In the genomic region with DNA sequence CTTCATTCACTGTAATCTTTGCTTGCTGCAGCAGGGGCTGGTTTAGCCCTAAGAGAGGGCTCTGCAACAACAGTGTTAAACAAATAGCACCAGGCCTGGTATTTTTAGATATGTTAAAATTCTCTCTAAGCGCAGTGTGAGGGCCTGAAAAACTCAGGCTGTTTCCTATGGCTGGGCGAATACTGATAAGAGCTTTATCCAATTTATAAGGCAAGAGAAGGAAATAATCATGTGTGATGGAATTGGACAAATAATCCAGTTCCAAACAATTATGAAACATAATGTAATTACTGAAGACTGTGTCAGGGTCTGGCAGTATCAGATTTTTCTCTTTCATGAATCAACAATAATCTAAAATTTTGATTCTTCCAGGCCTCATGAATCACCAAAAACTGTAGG, we compare ENCODE assay signal across 22 cellular contexts.
DNase-seq lines count a peak whose midpoint lies in the region; ATAC-seq, FAIRE-seq and TF ChIP-seq lines count a peak whose summit lies in the region.
"Had no signal": no experiment of that assay in that cellular context is flagged by ENCODE, and none has a peak within 500 bp of the region (broad histone marks: within the 10 kb centered on the region; RNA-seq: fewer than 3 reads in every experiment).

No MANE protein-coding gene starts in this region.

- no peak for FAIRE-seq in H1 (lab: Jason Lieb, UNC)
- FAIRE-seq: G401.6, GM12892, H54 had no signal

- H3K27ac ChIP-seq in CD4-positive, alpha-beta memory T cell (ENCODE audit: low read depth, low read length) = no peak overlapping the region
- H3K27ac ChIP-seq in Panc1 (ENCODE audit: low read length) (no peak overlapping the region), H1 (ENCODE audit: low read depth, low read length) (no peak overlapping the region), thyroid gland (peak overlapping the region in 2 of 3 donors; percentile 8 to 57)
- H3K27ac ChIP-seq: KMS-11 had no signal

- peaks cover 0 to 8% of the 10 kb centered on the region in 2 donors for H3K36me3 Mint-ChIP-seq in CD4-positive, alpha-beta memory T cell
- H3K36me3 Mint-ChIP-seq: CD8-positive, alpha-beta memory T cell had no signal

- 0 out of 4 replicates have a peak overlapping the region, but pooled peaks of 1 of the 2 experiments have one; percentile 3 for H3K4me2 ChIP-seq in H1 (ENCODE audit: insufficient read depth in 1 of 2, low read depth in 2 of 2, low read length in 2 of 2)
- H3K4me2 ChIP-seq: KMS-11 had no signal

- H3K56ac ChIP-seq in H1 (replicated peaks; ENCODE audit: insufficient read length, low read depth, low read length) = no peak overlapping the region

- no peak overlapping the region for H4K91ac ChIP-seq in H1 (replicated peaks; ENCODE audit: insufficient read length, low read length)

- DNase-seq in CD4-positive, alpha-beta memory T cell = no peak
- no peak for DNase-seq in Panc1 (ENCODE audit: low read depth, low spot score)
- DNase-seq in H1 (ENCODE audit: low read depth in 1 of 2, low spot score in 2 of 2) = no peak
- no peak for DNase-seq in thyroid gland
- no peak for DNase-seq in NCI-H82 (lab: John Stamatoyannopoulos, UW)
- no peak for DNase-seq in H4 (ENCODE audit: low spot score)
- DNase-seq: CD8-positive, alpha-beta memory T cell; NCI-H1105; NCI-H146; NCI-H2029; NCI-H226; NCI-H510A treated with DMSO at 0.1 percent for 48 hours; NCI-H748 treated with DMSO at 0.1 percent for 48 hours; NK-92 treated with Interleukin-12 subunit alpha and Interleukin-12 subunit beta, amount 100 ng/mL, for 24 hours; RPMI8226; SHP77 had no signal

- no peaks in the 10 kb centered on the region for H3K79me2 ChIP-seq in H1 (ENCODE audit: control insufficient read depth in 1 of 2, insufficient read depth in 2 of 2, low read length in 2 of 2)

- H3K9me3 Mint-ChIP-seq in CD4-positive, alpha-beta memory T cell = no peaks in the 10 kb centered on the region

- peak overlapping the region; percentile 98 for H2AFZ ChIP-seq in H1 (ENCODE audit: low read length)

- no peaks in the 10 kb centered on the region for H3K27me3 ChIP-seq in CD4-positive, alpha-beta memory T cell (ENCODE audit: insufficient read depth, low read length)
- H3K27me3 ChIP-seq in Panc1 (ENCODE audit: control insufficient read depth, insufficient read depth, low read length) = no peaks in the 10 kb centered on the region
- no peaks in the 10 kb centered on the region for H3K27me3 ChIP-seq in H1 (replicated peaks in 1 of 4; ENCODE audit: control insufficient read depth in 3 of 4, extremely low read depth in 1 of 4, insufficient read depth in 3 of 4, low read length in 3 of 4)
- no peaks in the 10 kb centered on the region for H3K27me3 ChIP-seq in thyroid gland

- no peak overlapping the region for H3K4me3 ChIP-seq in CD4-positive, alpha-beta memory T cell (ENCODE audit: low read length in 2 of 2)
- no peak overlapping the region for H3K4me3 ChIP-seq in Panc1 (ENCODE audit: low read depth in 2 of 2, low read length in 2 of 2)
- no peak overlapping the region for H3K4me3 ChIP-seq in H1 (ENCODE audit: extremely low read depth in 1 of 4, insufficient read depth in 2 of 4, low read depth in 3 of 4, low read length in 4 of 4)
- no peak overlapping the region for H3K4me3 ChIP-seq in thyroid gland (replicated peaks in 1 of 3)

- intact Hi-C loops in CD4-positive, alpha-beta memory T cell (cut with micrococcal nuclease) = loop anchor here (1.0 kb wide), 1 partner anchor 12 kb away; no protein-coding TSS in a partner anchor
- intact Hi-C loops in Panc1 (cut with micrococcal nuclease; ENCODE audit: unreplicated experiment) = no loop called here
- intact Hi-C loops in thyroid gland (cut with DNase I) = no loop called here

- no peak for TF ChIP-seq RAD21 in H1 (IDR thresholded peaks at IDR 0.05 in 1 of 2, conservative IDR thresholded peaks at IDR 0.05 in 1 of 2; ENCODE audit: low read depth in 2 of 2, low read length in 2 of 2)

- CTCF ChIA-PET in CD4-positive, alpha-beta memory T cell (lab: Charles Lee; ENCODE audit: partially characterized antibody) = no interaction called here
- CTCF ChIA-PET in Panc1 (lab: Charles Lee) = no interaction called here
- CTCF ChIA-PET in H1 (lab: Charles Lee; ENCODE audit: partially characterized antibody) = no interaction called here

- no peak overlapping the region for H2AK5ac ChIP-seq in H1 (ENCODE audit: low read depth, low read length)

- no peak overlapping the region for H2BK15ac ChIP-seq in H1 (ENCODE audit: low read length)

- 68% methylated on average over 2 of the region's 2 CpGs; no CpG with 5 or more reads in 1 of the 2 experiments for WGBS in H1 (ENCODE audit: extremely low coverage in 1 of 2, insufficient coverage in 1 of 2, insufficient read length in 1 of 2, insufficient replicate concordance in 2 of 2, low coverage in 1 of 2, low lambda C conversion rate in 2 of 2, missing lambda C conversion rate in 1 of 2), 2 experiments
- WGBS in thyroid gland, 2 donors = 70 to 75% methylated on average over 2 of the region's 2 CpGs

- ATAC-seq in Panc1 (0 out of 2 replicates have a peak, but pooled peaks have one; percentile 12), GM21423 (IDR thresholded peaks at IDR 0.05; ENCODE audit: unreplicated experiment) (no peak)
- ATAC-seq: PC-3 had no signal

- H2BK5ac ChIP-seq in H1 (ENCODE audit: low read depth, low read length) = 0 out of 2 replicates have a peak overlapping the region, but pooled peaks have one; percentile 3

- peak overlapping the region in 5 of 8 donors; percentile 33 to 76 (median 67) for H3K4me3 Mint-ChIP-seq in CD4-positive, alpha-beta memory T cell

- TF ChIP-seq CTCF in Panc1 (IDR thresholded peaks at IDR 0.05) (no peak), H1 (IDR thresholded peaks at IDR 0.05; ENCODE audit: control extremely low read depth in 1 of 3, insufficient read depth in 1 of 3, low read depth in 1 of 3, low read length in 3 of 3) (no peak), thyroid gland (IDR thresholded peaks at IDR 0.05) (no peak)

- POLR2A ChIA-PET in CD4-positive, alpha-beta memory T cell (lab: Charles Lee; ENCODE audit: partially characterized antibody) = no interaction called here
- POLR2A ChIA-PET in Panc1 (lab: Charles Lee) (no interaction called here), H1 (lab: Charles Lee; ENCODE audit: partially characterized antibody) (no interaction called here)

- H3K79me1 ChIP-seq in H1 (ENCODE audit: low read depth, low read length) = no peaks in the 10 kb centered on the region

- H3K23me2 ChIP-seq in H1 (ENCODE audit: low read depth, low read length) = no peaks in the 10 kb centered on the region

- no peaks in the 10 kb centered on the region for H3K27me3 Mint-ChIP-seq in CD4-positive, alpha-beta memory T cell

- no peak overlapping the region for H3K14ac ChIP-seq in H1 (ENCODE audit: insufficient read length)

- peaks cover 53% of the 10 kb centered on the region for H3K4me1 ChIP-seq in CD4-positive, alpha-beta memory T cell (ENCODE audit: insufficient read depth, low read length)
- H3K4me1 ChIP-seq in Panc1 (ENCODE audit: control insufficient read depth, insufficient read depth, low read length) (peaks cover 2% of the 10 kb centered on the region; the same call in 1 of the 2 replicates), H1 (replicated peaks in 1 of 4; ENCODE audit: control insufficient read depth in 3 of 4, insufficient read depth in 4 of 4, low read length in 3 of 4) (peaks cover 4 to 9% (median 8%) of the 10 kb centered on the region in 4 experiments), thyroid gland (peaks cover 23 to 24% of the 10 kb centered on the region in 2 donors)

- peak overlapping the region; percentile 20 for H3K23ac ChIP-seq in H1 (ENCODE audit: insufficient read length)

- no peak overlapping the region for H2BK12ac ChIP-seq in H1 (ENCODE audit: low read depth, low read length)

- H3K36me3 ChIP-seq in CD4-positive, alpha-beta memory T cell (ENCODE audit: insufficient read depth, low read length) = no peaks in the 10 kb centered on the region
- H3K36me3 ChIP-seq in Panc1 (ENCODE audit: control insufficient read depth, insufficient read depth, low read length) = no peaks in the 10 kb centered on the region
- H3K36me3 ChIP-seq in H1 (ENCODE audit: control insufficient read depth in 2 of 4, insufficient read depth in 4 of 4, low read length in 3 of 4) = no peaks in the 10 kb centered on the region
- H3K36me3 ChIP-seq in thyroid gland = no peaks in the 10 kb centered on the region

- no peak overlapping the region for H4K5ac ChIP-seq in H1 (ENCODE audit: insufficient read length, low read depth, low read length)

- H2BK120ac ChIP-seq in H1 (replicated peaks; ENCODE audit: low read depth, low read length) = no peak overlapping the region

- no TSS peak for BruUV-seq in Panc1 (replicated peaks; lab: Mats Ljungman, UMichigan)

- H3K9ac ChIP-seq in H1 (replicated peaks in 1 of 4; ENCODE audit: extremely low read depth in 1 of 4, low read depth in 3 of 4, low read length in 3 of 4) = no peak overlapping the region
- H3K9ac ChIP-seq: KMS-11 had no signal

- TF ChIP-seq POLR2A in H1 (IDR thresholded peaks at IDR 0.05; ENCODE audit: control extremely low read depth in 1 of 2, low read depth in 2 of 2, low read length in 2 of 2) (no peak), thyroid gland (IDR thresholded peaks at IDR 0.05) (no peak)

- TF ChIP-seq EP300 in H1 (IDR thresholded peaks at IDR 0.05; ENCODE audit: borderline replicate concordance in 1 of 2, low read depth in 2 of 2, low read length in 2 of 2) = no peak

- H4K8ac ChIP-seq in H1 (ENCODE audit: extremely low read depth, insufficient read depth, low read length) = no peak overlapping the region

- peaks cover 34 to 67% (median 48%) of the 10 kb centered on the region in 4 donors for H3K4me1 Mint-ChIP-seq in CD4-positive, alpha-beta memory T cell

- in situ Hi-C loops in Panc1 (cut with HindIII; ENCODE audit: low pct_unique_long_range_greater_than_20kb, low sequenced_read_pairs) = no loop called here

- H3K18ac ChIP-seq in H1 (ENCODE audit: extremely low read depth, low read length) = no peak overlapping the region

- H3K4ac ChIP-seq in H1 (replicated peaks; ENCODE audit: insufficient read length, low read depth, low read length) = no peak overlapping the region

- H3K9me3 ChIP-seq in CD4-positive, alpha-beta memory T cell (ENCODE audit: control insufficient read depth in 1 of 2, low read length in 2 of 2) = no peaks in the 10 kb centered on the region
- H3K9me3 ChIP-seq in Panc1 (ENCODE audit: control insufficient read depth, insufficient read depth, low read depth, low read length) (no peaks in the 10 kb centered on the region), H1 (ENCODE audit: insufficient read depth in 2 of 2, low read depth in 1 of 2, low read length in 1 of 2) (no peaks in the 10 kb centered on the region), thyroid gland (no peaks in the 10 kb centered on the region)

- H4K20me1 ChIP-seq in H1 (replicated peaks in 1 of 2; ENCODE audit: control insufficient read depth in 1 of 2, insufficient read depth in 2 of 2, low read length in 2 of 2) = no peaks in the 10 kb centered on the region

- H3K27ac Mint-ChIP-seq in CD4-positive, alpha-beta memory T cell = peak overlapping the region in 6 of 7 donors; percentile 50 to 92 (median 77)

- no peak overlapping the region for H2BK20ac ChIP-seq in H1 (ENCODE audit: low read length)

TF ChIP-seq in H1, 55 proteins besides CTCF, POLR2A, EP300 and RAD21 (continues in another document):
- no peak for TF ChIP-seq SP2 (IDR thresholded peaks at IDR 0.05; ENCODE audit: low read length)
- TF ChIP-seq BRCA1 (IDR thresholded peaks at IDR 0.05; ENCODE audit: low read depth, low read length) = no peak
- TF ChIP-seq TCF12 (IDR thresholded peaks at IDR 0.05; ENCODE audit: low read depth, low read length) = no peak
- no peak for TF ChIP-seq JUN (IDR thresholded peaks at IDR 0.05; ENCODE audit: low read depth, low read length)

Comparison
In these comparisons a context has a peak if more than half of its experiments do, and no peak if none do; other contexts are left out.
1. H3K27ac ChIP-seq: peak in thyroid gland (2 of 3); none in CD4-positive, alpha-beta memory T cell (single experiment), Panc1 (single experiment) and H1 (single experiment).